In the genomic region with DNA sequence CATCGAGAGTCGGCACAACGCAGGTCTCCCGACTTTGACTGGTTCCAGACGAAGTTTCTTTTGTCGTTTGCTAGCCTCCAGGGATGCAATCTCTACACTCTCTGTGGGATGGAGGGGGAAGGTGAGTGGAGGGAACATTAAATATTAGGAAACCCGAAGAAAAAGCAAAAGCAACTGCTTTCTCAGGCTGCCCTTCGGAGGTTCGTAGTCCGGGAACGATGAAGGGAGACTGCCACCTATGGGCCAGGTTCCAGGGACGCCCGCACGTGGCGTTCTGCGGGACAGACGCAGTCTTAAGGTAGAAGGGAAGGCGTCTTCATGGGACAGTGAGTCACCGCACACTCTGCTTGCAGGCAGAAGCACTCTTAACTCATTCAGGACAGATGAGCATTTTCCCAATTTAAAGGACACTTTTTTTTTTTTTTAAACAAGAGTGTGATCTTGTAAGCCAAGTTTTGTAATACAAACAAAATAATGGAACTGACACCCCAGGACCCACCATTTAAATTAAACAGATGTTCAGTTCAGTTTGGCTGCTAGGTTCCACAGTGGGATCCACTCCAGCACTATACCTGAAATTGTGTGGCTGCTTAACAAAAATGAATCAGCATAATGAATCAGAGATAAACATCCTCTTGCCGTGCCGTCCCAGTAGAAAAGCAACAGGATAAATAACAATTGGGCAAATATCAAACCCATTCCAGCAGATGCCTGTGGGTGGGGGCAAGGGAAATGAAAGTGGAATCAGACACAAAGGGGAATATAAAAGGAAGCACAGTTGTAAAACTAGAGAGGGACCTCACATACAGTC, we compare ENCODE assay signal across 8 cellular contexts.
DNase-seq lines count a peak whose midpoint lies in the region; ATAC-seq lines count a peak whose summit lies in the region.

No MANE protein-coding gene starts in this region.

- DNase-seq in ELF-1 (ENCODE audit: low read depth, low spot score) (peak; percentile 90), NOMO-1 treated with dmso at 0.1 percent for 144 hours (lab: John Stamatoyannopoulos, UW; ENCODE audit: unreplicated experiment) (peak; percentile 77), epidermal melanocyte (ENCODE audit: insufficient read length, low spot score) (peak; percentile 80), midbrain (lab: John Stamatoyannopoulos, UW) (peak; percentile 83)
- DNase-seq in activated CD8-positive, alpha-beta memory T cell treated with anti-CD3 and anti-CD28 coated beads, Interleukin-2, amount 50 U/mL, for 4 hours = peak; percentile 79
- DNase-seq in stimulated activated CD8-positive, alpha-beta memory T cell treated with anti-CD3 and anti-CD28 coated beads, Interleukin-15, amount 100 ng/mL, for 24 hours (ENCODE audit: low read depth) = peak; percentile 22

- ATAC-seq in HG03442 (IDR thresholded peaks at IDR 0.05; ENCODE audit: unreplicated experiment) (peak; percentile 72), GM19023 (IDR thresholded peaks at IDR 0.05; ENCODE audit: unreplicated experiment) (no peak)

Comparison
In these comparisons a context has a peak if more than half of its experiments do, and no peak if none do; other contexts are left out.
1. DNase-seq: peak in every context shown above with its lines; median percentile 90 in ELF-1; 83 in midbrain; 80 in epidermal melanocyte; 79 in activated CD8-positive, alpha-beta memory T cell treated with anti-CD3 and anti-CD28 coated beads, Interleukin-2, amount 50 U/mL, for 4 hours; 77 in NOMO-1 treated with dmso at 0.1 percent for 144 hours; 22 in stimulated activated CD8-positive, alpha-beta memory T cell treated with anti-CD3 and anti-CD28 coated beads, Interleukin-15, amount 100 ng/mL, for 24 hours.